ENCODE assay signal across 7 cellular contexts in the genomic region with DNA sequence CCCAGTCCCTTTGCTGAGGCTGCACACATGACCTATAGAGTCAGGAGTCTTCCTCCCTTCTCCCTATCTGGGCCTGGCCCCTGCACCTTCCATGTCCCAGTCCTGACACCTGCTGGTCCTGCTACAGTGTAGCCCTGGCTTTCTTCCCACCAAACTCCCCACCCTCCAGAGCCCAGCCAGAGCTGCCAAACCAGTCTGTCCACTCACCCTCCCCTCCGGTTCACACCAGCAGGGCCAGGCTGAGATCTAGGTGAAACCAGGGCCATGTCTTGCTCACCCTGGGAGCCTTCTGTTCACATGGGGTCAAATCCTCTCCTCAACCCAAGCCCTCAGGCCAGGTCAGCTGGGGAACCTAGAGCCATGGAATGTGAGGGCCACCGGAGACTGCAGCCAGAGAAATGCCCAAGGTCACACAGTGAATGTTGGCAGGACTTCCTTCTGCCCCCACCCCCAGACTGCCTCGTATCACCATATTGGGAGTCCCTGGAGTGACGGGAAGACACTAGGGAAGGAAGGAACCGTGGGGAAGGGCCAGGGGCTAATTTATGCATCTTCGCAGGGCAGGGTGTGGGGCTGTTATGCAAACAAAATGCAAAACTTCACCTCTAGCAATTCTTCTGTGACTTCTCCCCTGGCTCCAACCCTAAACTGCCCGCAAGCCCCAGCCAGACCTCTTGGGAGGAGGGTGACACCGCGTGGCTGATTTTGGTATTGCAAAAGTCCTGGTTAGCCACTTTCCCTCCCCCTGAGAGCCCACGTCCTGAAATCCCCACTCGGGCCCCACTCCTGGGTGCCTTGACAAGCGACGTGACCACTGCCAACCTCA. TPM values are rescaled to one million over a fixed set of nuclear protein-coding genes. Genes with fewer than 3 reads are reported as not detected.
DNase-seq lines count a peak whose midpoint lies in the region; ATAC-seq, FAIRE-seq and TF ChIP-seq lines count a peak whose summit lies in the region.

No MANE protein-coding gene starts in this region.

- peak overlapping the region; percentile 60 for H3K4me3 ChIP-seq in adipocyte (ENCODE audit: low read length)

- H3K4me1 ChIP-seq in adipocyte (ENCODE audit: control insufficient read depth, insufficient read depth, low read length): peaks cover 36% of the 10 kb centered on the region

- H3K9me3 ChIP-seq in adipocyte (ENCODE audit: control insufficient read depth, low read length): no peaks in the 10 kb centered on the region

- H3K9ac ChIP-seq in adipocyte (ENCODE audit: low read length): peak overlapping the region; percentile 76

- FAIRE-seq in urothelium cell line (lab: Jason Lieb, UNC): no peak

- in situ Hi-C loops in GM13976 (cut with MboI; ENCODE audit: low sequenced_read_pairs, unreplicated experiment) (loop anchor here (10.0 kb wide), 1 partner anchor 193 kb away; no protein-coding TSS in a partner anchor), KBM-7 (cut with MboI; ENCODE audit: low pct_unique_long_range_greater_than_20kb, low sequenced_read_pairs) (no loop called here)

- H3K27me3 ChIP-seq in adipocyte (replicated peaks; ENCODE audit: control insufficient read depth, insufficient read depth, low read length): no peaks in the 10 kb centered on the region

- peak; percentile 87 for ATAC-seq in SK-N-SH treated with all-trans-retinoic acid at 6 μM for 48 hours
- peak; percentile 89 for ATAC-seq in left ventricle myocardium superior

- intact Hi-C loops in left ventricle myocardium superior (cut with micrococcal nuclease) (loop anchor here (10.0 kb wide), 1 partner anchor 103 kb away; no protein-coding TSS in a partner anchor), posterior vena cava (cut with DNase I) (loop anchor here in 1 of 2 donors (5.0 kb wide), 1 partner anchor 196 kb away; no protein-coding TSS in a partner anchor)

- DNase-seq in GM13976 (ENCODE audit: low spot score): peak; percentile 85
- peak; percentile 83 for DNase-seq in KBM-7
- peak; percentile 92 for DNase-seq in adipocyte (ENCODE audit: low read depth)
- peak; percentile 89 for DNase-seq in left ventricle myocardium superior
- DNase-seq in posterior vena cava (ENCODE audit: low spot score): peak; percentile 95
- DNase-seq in urothelium cell line (ENCODE audit: low spot score): peak; percentile 78

- H3K36me3 ChIP-seq in adipocyte (ENCODE audit: control insufficient read depth, insufficient read depth, low read length, severe bottlenecking): peaks cover 80% of the 10 kb centered on the region

- TF ChIP-seq CTCF in GM13976 (IDR thresholded peaks at IDR 0.05; ENCODE audit: borderline replicate concordance, control extremely low read depth, extremely low read depth, insufficient read depth, missing control alignments): peak; percentile 76

TF ChIP-seq in SK-N-SH treated with all-trans-retinoic acid at 6 μM for 48 hours, 23 proteins besides CTCF, POLR2A, EP300 and RAD21:
- no peak for TF ChIP-seq GLIS3 (CRISPR knock-in tag; IDR thresholded peaks at IDR 0.05)
- no peak for TF ChIP-seq ZNF8 (CRISPR knock-in tag; IDR thresholded peaks at IDR 0.05)
- TF ChIP-seq OSR1 (CRISPR knock-in tag; IDR thresholded peaks at IDR 0.05): no peak
- TF ChIP-seq, protein P1, sequence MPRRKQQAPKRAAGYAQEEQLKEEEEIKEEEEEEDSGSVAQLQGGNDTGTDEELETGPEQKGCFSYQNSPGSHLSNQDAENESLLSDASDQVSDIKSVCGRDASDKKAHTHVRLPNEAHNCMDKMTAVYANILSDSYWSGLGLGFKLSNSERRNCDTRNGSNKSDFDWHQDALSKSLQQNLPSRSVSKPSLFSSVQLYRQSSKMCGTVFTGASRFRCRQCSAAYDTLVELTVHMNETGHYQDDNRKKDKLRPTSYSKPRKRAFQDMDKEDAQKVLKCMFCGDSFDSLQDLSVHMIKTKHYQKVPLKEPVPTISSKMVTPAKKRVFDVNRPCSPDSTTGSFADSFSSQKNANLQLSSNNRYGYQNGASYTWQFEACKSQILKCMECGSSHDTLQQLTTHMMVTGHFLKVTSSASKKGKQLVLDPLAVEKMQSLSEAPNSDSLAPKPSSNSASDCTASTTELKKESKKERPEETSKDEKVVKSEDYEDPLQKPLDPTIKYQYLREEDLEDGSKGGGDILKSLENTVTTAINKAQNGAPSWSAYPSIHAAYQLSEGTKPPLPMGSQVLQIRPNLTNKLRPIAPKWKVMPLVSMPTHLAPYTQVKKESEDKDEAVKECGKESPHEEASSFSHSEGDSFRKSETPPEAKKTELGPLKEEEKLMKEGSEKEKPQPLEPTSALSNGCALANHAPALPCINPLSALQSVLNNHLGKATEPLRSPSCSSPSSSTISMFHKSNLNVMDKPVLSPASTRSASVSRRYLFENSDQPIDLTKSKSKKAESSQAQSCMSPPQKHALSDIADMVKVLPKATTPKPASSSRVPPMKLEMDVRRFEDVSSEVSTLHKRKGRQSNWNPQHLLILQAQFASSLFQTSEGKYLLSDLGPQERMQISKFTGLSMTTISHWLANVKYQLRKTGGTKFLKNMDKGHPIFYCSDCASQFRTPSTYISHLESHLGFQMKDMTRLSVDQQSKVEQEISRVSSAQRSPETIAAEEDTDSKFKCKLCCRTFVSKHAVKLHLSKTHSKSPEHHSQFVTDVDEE (CRISPR knock-in tag; IDR thresholded peaks at IDR 0.05): no peak
- TF ChIP-seq BACH2 (CRISPR knock-in tag; IDR thresholded peaks at IDR 0.05; ENCODE audit: borderline replicate concordance): no peak
- no peak for TF ChIP-seq CSDC2 (CRISPR knock-in tag; IDR thresholded peaks at IDR 0.05)
- no peak for TF ChIP-seq ZFP3 (CRISPR knock-in tag; IDR thresholded peaks at IDR 0.05)
- no peak for TF ChIP-seq ZC3H10 (CRISPR knock-in tag; IDR thresholded peaks at IDR 0.05)
- TF ChIP-seq, protein P2, sequence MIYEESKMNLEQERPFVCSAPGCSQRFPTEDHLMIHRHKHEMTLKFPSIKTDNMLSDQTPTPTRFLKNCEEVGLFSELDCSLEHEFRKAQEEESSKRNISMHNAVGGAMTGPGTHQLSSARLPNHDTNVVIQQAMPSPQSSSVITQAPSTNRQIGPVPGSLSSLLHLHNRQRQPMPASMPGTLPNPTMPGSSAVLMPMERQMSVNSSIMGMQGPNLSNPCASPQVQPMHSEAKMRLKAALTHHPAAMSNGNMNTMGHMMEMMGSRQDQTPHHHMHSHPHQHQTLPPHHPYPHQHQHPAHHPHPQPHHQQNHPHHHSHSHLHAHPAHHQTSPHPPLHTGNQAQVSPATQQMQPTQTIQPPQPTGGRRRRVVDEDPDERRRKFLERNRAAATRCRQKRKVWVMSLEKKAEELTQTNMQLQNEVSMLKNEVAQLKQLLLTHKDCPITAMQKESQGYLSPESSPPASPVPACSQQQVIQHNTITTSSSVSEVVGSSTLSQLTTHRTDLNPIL (CRISPR knock-in tag; IDR thresholded peaks at IDR 0.05; ENCODE audit: low read depth): no peak
- no peak for TF ChIP-seq SNAI2 (CRISPR knock-in tag; IDR thresholded peaks at IDR 0.05)
- TF ChIP-seq ZFP30 (CRISPR knock-in tag; IDR thresholded peaks at IDR 0.05): no peak
TF ChIP-seq in SK-N-SH treated with all-trans-retinoic acid at 6 μM for 48 hours: peak in this region for 0.

RNA-seq across cellular contexts. Expression of a gene that starts 14.6 kb away (rescaled TPM):
- 783 TPM for total RNA-seq in left ventricle myocardium superior
- 1,000 to 10,000 TPM; 1,255 to 1,508 TPM for total RNA-seq in posterior vena cava

Comparison
In these comparisons a context has a peak if more than half of its experiments do, and no peak if none do; other contexts are left out.
1. Peak in every context shown above with its lines: DNase-seq, ATAC-seq and H3K4me3 ChIP-seq.